Comparison of ENCODE assay signal across 1 cellular context in the genomic region with DNA sequence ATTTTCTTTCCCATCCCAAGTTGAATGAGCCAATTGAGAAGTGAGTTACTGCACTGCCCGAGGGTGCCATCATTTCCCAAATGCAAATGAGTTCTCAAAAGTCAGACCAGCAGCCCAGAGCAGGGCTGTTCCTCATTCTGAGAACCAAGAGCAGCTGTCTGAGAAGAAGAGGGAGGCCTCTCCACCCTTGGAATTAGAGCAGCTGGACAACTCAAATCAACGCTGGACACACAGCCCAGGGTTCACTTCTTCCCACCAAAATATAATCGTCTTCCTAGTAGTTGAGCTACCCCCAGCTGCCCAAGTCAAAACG.
TF ChIP-seq lines count a peak whose summit lies in the region.

No MANE protein-coding gene starts in this region.

TF ChIP-seq in GM23338, 12 proteins besides CTCF, POLR2A, EP300 and RAD21 (continued from another document):
- no peak for TF ChIP-seq REST (IDR thresholded peaks at IDR 0.05; ENCODE audit: unreplicated experiment)
